ENCODE assay signal across 14 cellular contexts in genomic region chr4:48370260-48371134, GRCh38. TPM values are rescaled to one million over a fixed set of nuclear protein-coding genes. Genes with fewer than 3 reads are reported as not detected.
DNase-seq lines count a peak whose midpoint lies in the region; ATAC-seq and TF ChIP-seq lines count a peak whose summit lies in the region.
"Had no signal": no experiment of that assay in that cellular context is flagged by ENCODE, and none has a peak within 500 bp of the region (broad histone marks: within the 10 kb centered on the region; RNA-seq: fewer than 3 reads in every experiment).

No MANE protein-coding gene starts in this region.

- H3K4me3 ChIP-seq in HUES48 (ENCODE audit: low read depth, low read length) = no peak overlapping the region
- H3K4me3 ChIP-seq in SU-DHL-6 (ENCODE audit: insufficient read depth, low read length, poor library complexity, severe bottlenecking) = peak overlapping the region; percentile 12
- no peak overlapping the region for H3K4me3 ChIP-seq in thyroid gland (replicated peaks in 1 of 3)
- H3K4me3 ChIP-seq: ascending aorta, heart right ventricle, left lung had no signal

- no peaks in the 10 kb centered on the region for H3K36me3 Mint-ChIP-seq in activated CD4-positive, alpha-beta memory T cell treated with anti-CD3 and anti-CD28 coated beads for 36 hours
- peaks cover 12% of the 10 kb centered on the region for H3K36me3 Mint-ChIP-seq in activated CD4-positive, alpha-beta memory T cell treated with anti-CD3 and anti-CD28 coated beads, Interleukin-2, amount 10 ng/mL, durations not matched to agents 7 days and 5 days (ENCODE audit: low read depth)
- H3K36me3 Mint-ChIP-seq in osteocyte (ENCODE audit: unreplicated experiment) = peaks cover 2% of the 10 kb centered on the region

- no peak overlapping the region for H3K4me3 Mint-ChIP-seq in activated CD4-positive, alpha-beta memory T cell treated with anti-CD3 and anti-CD28 coated beads for 36 hours
- H3K4me3 Mint-ChIP-seq in activated CD4-positive, alpha-beta memory T cell treated with anti-CD3 and anti-CD28 coated beads, Interleukin-2, amount 10 ng/mL, durations not matched to agents 7 days and 5 days = no peak overlapping the region
- no peak overlapping the region for H3K4me3 Mint-ChIP-seq in osteocyte (ENCODE audit: unreplicated experiment)

- TF ChIP-seq POLR2A in thyroid gland (IDR thresholded peaks at IDR 0.05) = no peak

- intact Hi-C loops in activated CD4-positive, alpha-beta memory T cell treated with anti-CD3 and anti-CD28 coated beads for 36 hours (cut with micrococcal nuclease) = no loop called here
- intact Hi-C loops in thyroid gland (cut with DNase I) = no loop called here
- intact Hi-C loops in sciatic nerve (cut with DNase I) = no loop called here

- DNase-seq in activated CD4-positive, alpha-beta memory T cell treated with anti-CD3 and anti-CD28 coated beads for 36 hours = no peak
- DNase-seq in activated CD4-positive, alpha-beta memory T cell treated with anti-CD3 and anti-CD28 coated beads, Interleukin-2, amount 10 ng/mL, durations not matched to agents 7 days and 5 days = no peak
- no peak for DNase-seq in osteocyte (ENCODE audit: extremely low spot score, unreplicated experiment)
- no peak for DNase-seq in thyroid gland
- DNase-seq in sciatic nerve (ENCODE audit: low spot score) = no peak
- no peak for DNase-seq in DMS 273 treated with DMSO at 0.1 percent for 48 hours (lab: John Stamatoyannopoulos, UW)
- DNase-seq: DND-41; heart right ventricle; left lung; NCI-H2171 treated with DMSO at 0.1 percent for 48 hours; stimulated activated CD8-positive, alpha-beta memory T cell treated with anti-CD3 and anti-CD28 coated beads, Interleukin-4, amount 100 ng/mL, for 48 hours had no signal

- H3K4me1 Mint-ChIP-seq in activated CD4-positive, alpha-beta memory T cell treated with anti-CD3 and anti-CD28 coated beads for 36 hours (ENCODE audit: low read depth) = peaks cover 35% of the 10 kb centered on the region
- peaks cover 11% of the 10 kb centered on the region for H3K4me1 Mint-ChIP-seq in activated CD4-positive, alpha-beta memory T cell treated with anti-CD3 and anti-CD28 coated beads, Interleukin-2, amount 10 ng/mL, durations not matched to agents 7 days and 5 days
- peaks cover 29% of the 10 kb centered on the region for H3K4me1 Mint-ChIP-seq in osteocyte (ENCODE audit: unreplicated experiment)

- H3F3A ChIP-seq in SU-DHL-6 (ENCODE audit: insufficient read depth) = peaks cover 13% of the 10 kb centered on the region

- CTCF ChIA-PET in activated CD4-positive, alpha-beta memory T cell treated with anti-CD3 and anti-CD28 coated beads for 36 hours (lab: Charles Lee) = no interaction called here
- CTCF ChIA-PET in activated CD4-positive, alpha-beta memory T cell treated with anti-CD3 and anti-CD28 coated beads, Interleukin-2, amount 10 ng/mL, durations not matched to agents 7 days and 5 days (lab: Charles Lee) = interaction anchor here (0.7 kb wide), 1 partner anchor 175 kb away, joined by 3 read pairs; no protein-coding TSS in a partner anchor

- TF ChIP-seq CTCF in SU-DHL-6 (IDR thresholded peaks at IDR 0.05; ENCODE audit: insufficient read depth, low read length, poor library complexity, severe bottlenecking) (no peak), osteocyte (IDR thresholded peaks at IDR 0.05) (no peak), thyroid gland (IDR thresholded peaks at IDR 0.05) (no peak)

- H3K27me3 ChIP-seq in HUES48 (ENCODE audit: control insufficient read depth, insufficient read depth, low read length) (no peaks in the 10 kb centered on the region), SU-DHL-6 (ENCODE audit: low read length) (no peaks in the 10 kb centered on the region), thyroid gland (no peaks in the 10 kb centered on the region)
- H3K27me3 ChIP-seq: ascending aorta, heart right ventricle, left lung had no signal

- H2AFZ ChIP-seq in SU-DHL-6 (ENCODE audit: low read depth, low read length, severe bottlenecking) = no peak overlapping the region

- peaks cover 6% of the 10 kb centered on the region; the same call in 1 of the 2 replicates for H4K20me1 ChIP-seq in SU-DHL-6 (ENCODE audit: low read depth, low read length)

- POLR2A ChIA-PET in activated CD4-positive, alpha-beta memory T cell treated with anti-CD3 and anti-CD28 coated beads for 36 hours (lab: Charles Lee) = no interaction called here
- POLR2A ChIA-PET in activated CD4-positive, alpha-beta memory T cell treated with anti-CD3 and anti-CD28 coated beads, Interleukin-2, amount 10 ng/mL, durations not matched to agents 7 days and 5 days (lab: Charles Lee) = interaction anchor here (1.2 to 1.6 kb wide), 2 partner anchors 16 to 29 kb away, joined by 3 to 4 read pairs; no protein-coding TSS in a partner anchor

- H3K27ac Mint-ChIP-seq in activated CD4-positive, alpha-beta memory T cell treated with anti-CD3 and anti-CD28 coated beads for 36 hours = peak overlapping the region; percentile 4
- H3K27ac Mint-ChIP-seq in activated CD4-positive, alpha-beta memory T cell treated with anti-CD3 and anti-CD28 coated beads, Interleukin-2, amount 10 ng/mL, durations not matched to agents 7 days and 5 days = no peak overlapping the region
- H3K27ac Mint-ChIP-seq in osteocyte (ENCODE audit: unreplicated experiment) = peak overlapping the region; percentile 48

- 84 to 87% methylated on average over 1 of the region's 1 CpG for WGBS in thyroid gland, 2 donors

- peak overlapping the region; percentile 53 for H3K4me2 ChIP-seq in SU-DHL-6 (ENCODE audit: low read depth, low read length, poor library complexity, severe bottlenecking)

- no peaks in the 10 kb centered on the region for H3K9me3 Mint-ChIP-seq in activated CD4-positive, alpha-beta memory T cell treated with anti-CD3 and anti-CD28 coated beads for 36 hours
- no peaks in the 10 kb centered on the region for H3K9me3 Mint-ChIP-seq in activated CD4-positive, alpha-beta memory T cell treated with anti-CD3 and anti-CD28 coated beads, Interleukin-2, amount 10 ng/mL, durations not matched to agents 7 days and 5 days
- no peaks in the 10 kb centered on the region for H3K9me3 Mint-ChIP-seq in osteocyte (ENCODE audit: unreplicated experiment)

- H3K27ac ChIP-seq in HUES48 (ENCODE audit: low read depth, low read length) (peak overlapping the region; percentile 52), SU-DHL-6 (ENCODE audit: low read depth, low read length) (peak overlapping the region; percentile 66), thyroid gland (no peak overlapping the region)
- H3K27ac ChIP-seq: ascending aorta, heart right ventricle, left lung had no signal

- H3K36me3 ChIP-seq in HUES48 (ENCODE audit: control insufficient read depth, insufficient read depth, low read length) (no peaks in the 10 kb centered on the region), SU-DHL-6 (ENCODE audit: low read length) (no peaks in the 10 kb centered on the region), thyroid gland (no peaks in the 10 kb centered on the region)
- H3K36me3 ChIP-seq: ascending aorta, left lung had no signal

- H3K9ac ChIP-seq in HUES48 (ENCODE audit: low read depth, low read length) (no peak overlapping the region), SU-DHL-6 (ENCODE audit: low read length) (no peak overlapping the region; the same call in 1 of the 2 replicates)

- H3K79me2 ChIP-seq in SU-DHL-6 (ENCODE audit: insufficient read depth, low read length) = peaks cover 24% of the 10 kb centered on the region; the same call in 1 of the 2 replicates

- ATAC-seq in sciatic nerve = no peak
- ATAC-seq: heart right ventricle, left lung had no signal

- no peaks in the 10 kb centered on the region for H3K27me3 Mint-ChIP-seq in activated CD4-positive, alpha-beta memory T cell treated with anti-CD3 and anti-CD28 coated beads for 36 hours
- no peaks in the 10 kb centered on the region for H3K27me3 Mint-ChIP-seq in activated CD4-positive, alpha-beta memory T cell treated with anti-CD3 and anti-CD28 coated beads, Interleukin-2, amount 10 ng/mL, durations not matched to agents 7 days and 5 days
- H3K27me3 Mint-ChIP-seq in osteocyte (ENCODE audit: unreplicated experiment) = no peaks in the 10 kb centered on the region

- no peaks in the 10 kb centered on the region for H3K9me3 ChIP-seq in HUES48 (ENCODE audit: control insufficient read depth, insufficient read depth, low read length)
- H3K9me3 ChIP-seq in SU-DHL-6 (ENCODE audit: insufficient read depth, low read length) = no peaks in the 10 kb centered on the region
- no peaks in the 10 kb centered on the region for H3K9me3 ChIP-seq in thyroid gland
- H3K9me3 ChIP-seq: ascending aorta, heart right ventricle, left lung had no signal

- no peaks in the 10 kb centered on the region for H3K9me2 ChIP-seq in SU-DHL-6 (replicated peaks; ENCODE audit: insufficient read depth, low read length)

- H3K4me1 ChIP-seq in HUES48 (ENCODE audit: control insufficient read depth, insufficient read depth, low read length) = peaks cover 30% of the 10 kb centered on the region
- peaks cover 24 to 30% of the 10 kb centered on the region in 2 donors for H3K4me1 ChIP-seq in thyroid gland

RNA-seq across cellular contexts. Expression of gene SLAIN2, which starts 29.2 kb away (rescaled TPM):
- 10 to 100 TPM; 54.9 to 63.8 TPM for total RNA-seq in activated CD4-positive, alpha-beta memory T cell treated with anti-CD3 and anti-CD28 coated beads for 36 hours
- 10 to 100 TPM; 62.4 to 66.2 TPM for total RNA-seq in activated CD4-positive, alpha-beta memory T cell treated with anti-CD3 and anti-CD28 coated beads, Interleukin-2, amount 10 ng/mL, durations not matched to agents 7 days and 5 days
- 70.1 and 82.7 TPM in 2 replicates for total RNA-seq in osteocyte
- 100 to 1,000 TPM in 1 of 4 donors, 10 to 100 TPM in 3; 40.8 to 191 (median 82.5) TPM for total RNA-seq in thyroid gland
- total RNA-seq in sciatic nerve = 103 TPM

Comparison
In these comparisons a context has a peak if more than half of its experiments do, and no peak if none do; other contexts are left out.
1. H3K27ac ChIP-seq: peak in HUES48 (single experiment) and SU-DHL-6 (single experiment); none in thyroid gland (0 of 3).